Comparison of ENCODE assay signal across 31 cellular contexts in the genomic region with DNA sequence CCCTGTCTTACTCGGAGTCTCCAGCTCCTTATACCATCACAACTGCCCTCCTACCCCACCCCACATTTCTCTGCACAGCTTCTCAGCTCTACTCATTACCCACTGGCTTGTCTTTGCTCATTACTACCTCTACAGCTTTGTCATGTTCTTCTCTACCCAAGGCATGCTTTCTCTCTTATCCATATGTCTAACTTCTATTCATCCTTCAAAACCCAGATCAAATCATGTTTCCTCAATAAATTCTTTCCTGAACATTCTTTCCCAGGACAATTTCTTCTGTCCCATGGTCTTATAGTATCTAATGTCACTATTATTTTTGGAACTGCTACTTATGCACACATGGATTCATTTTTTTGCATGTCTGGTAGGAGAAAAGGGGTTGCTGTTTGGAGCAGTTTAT.
"Had no signal": no experiment of that assay in that cellular context is flagged by ENCODE, and none has a peak within 500 bp of the region (broad histone marks: within the 10 kb centered on the region; RNA-seq: fewer than 3 reads in every experiment).

No MANE protein-coding gene starts in this region.

- H3K4me3 Mint-ChIP-seq: activated CD4-positive, alpha-beta memory T cell treated with anti-CD3 and anti-CD28 coated beads for 36 hours; activated CD4-positive, alpha-beta T cell treated with anti-CD3 and anti-CD28 coated beads, Interleukin-2, amount 10 ng/mL, durations not matched to agents 24 days and 14 days; activated naive CD4-positive, alpha-beta T cell treated with anti-CD3 and anti-CD28 coated beads, Interleukin-2, amount 10 ng/mL, durations not matched to agents 7 days and 5 days; activated naive CD8-positive, alpha-beta T cell treated with anti-CD3 and anti-CD28 coated beads, Interleukin-2, amount 10 ng/mL, durations not matched to agents 7 days and 5 days; activated T-cell treated with anti-CD3 and anti-CD28 coated beads, Interleukin-2, amount 50 U/mL, for 24 hours; brain; nephron; stimulated activated naive B cell treated with anti-CD40 and anti-IgM and Interleukin-4, amounts not matched to agents 10 μg/mL and 1 μg/mL and 100 μg/mL, for 72 hours had no signal

- H3K9me3 ChIP-seq: ascending aorta, gastroesophageal sphincter, lower lobe of right lung, ovary, stomach, suprapubic skin, tibial nerve had no signal

- H3K9me3 Mint-ChIP-seq: activated CD4-positive, alpha-beta memory T cell treated with anti-CD3 and anti-CD28 coated beads for 36 hours; activated naive CD4-positive, alpha-beta T cell treated with anti-CD3 and anti-CD28 coated beads, Interleukin-2, amount 10 ng/mL, durations not matched to agents 7 days and 5 days; activated naive CD8-positive, alpha-beta T cell treated with anti-CD3 and anti-CD28 coated beads, Interleukin-2, amount 10 ng/mL, durations not matched to agents 7 days and 5 days; activated T-cell treated with anti-CD3 and anti-CD28 coated beads, Interleukin-2, amount 50 U/mL, for 24 hours; nephron; stimulated activated naive B cell treated with anti-CD40 and anti-IgM and Interleukin-4, amounts not matched to agents 10 μg/mL and 1 μg/mL and 100 μg/mL, for 72 hours had no signal

- H3K36me3 Mint-ChIP-seq: activated CD4-positive, alpha-beta memory T cell treated with anti-CD3 and anti-CD28 coated beads for 36 hours; brain; stimulated activated naive B cell treated with anti-CD40 and anti-IgM and Interleukin-4, amounts not matched to agents 10 μg/mL and 1 μg/mL and 100 μg/mL, for 72 hours had no signal

- H3K27me3 ChIP-seq: ascending aorta, cardiac muscle cell, dorsolateral prefrontal cortex, gastroesophageal sphincter, ovary, stomach, suprapubic skin, tibial nerve had no signal

- H3K36me3 ChIP-seq: ascending aorta, cardiac muscle cell, gastroesophageal sphincter, lower lobe of right lung, ovary, stomach, suprapubic skin, tibial nerve had no signal

- ATAC-seq: gastroesophageal sphincter; lower lobe of right lung; stimulated activated naive B cell treated with anti-CD40 and anti-IgM and Interleukin-4, amounts not matched to agents 10 μg/mL and 1 μg/mL and 100 μg/mL, for 72 hours had no signal

- H3K27ac ChIP-seq: cardiac muscle cell, dorsolateral prefrontal cortex, gastroesophageal sphincter, lower lobe of right lung, ovary, stomach, suprapubic skin, tibial nerve had no signal

- H3K4me3 ChIP-seq: ascending aorta, cardiac muscle cell, coronary artery, dorsolateral prefrontal cortex, gastroesophageal sphincter, lower lobe of right lung, ovary, skin epidermis, stomach, suprapubic skin, tibial nerve had no signal

- DNase-seq: activated CD4-positive, alpha-beta memory T cell treated with anti-CD3 and anti-CD28 coated beads for 36 hours; activated CD4-positive, alpha-beta T cell treated with anti-CD3 and anti-CD28 coated beads, Interleukin-2, amount 10 ng/mL, durations not matched to agents 24 days and 14 days; activated CD4-positive, CD25-positive, alpha-beta regulatory T cell treated with anti-CD3 and anti-CD28 coated beads, Interleukin-2, amount 50 U/mL, for 72 hours; activated CD8-positive, alpha-beta memory T cell treated with anti-CD3 and anti-CD28 coated beads, Interleukin-2, amount 50 U/mL, for 48 hours; activated gamma-delta T cell; activated naive CD4-positive, alpha-beta T cell treated with anti-CD3 and anti-CD28 coated beads, Interleukin-2, amount 10 ng/mL, durations not matched to agents 7 days and 5 days; activated naive CD8-positive, alpha-beta T cell treated with anti-CD3 and anti-CD28 coated beads, Interleukin-2, amount 10 ng/mL, durations not matched to agents 7 days and 5 days; activated T-cell treated with anti-CD3 and anti-CD28 coated beads, Interleukin-2, amount 50 U/mL, for 24 hours; cerebellar nuclear complex; dorsolateral prefrontal cortex; effector memory CD4-positive, alpha-beta T cell; head of caudate nucleus; hippocampal formation; lower lobe of right lung; mesendoderm; ovary; stimulated activated CD4-positive, alpha-beta T cell treated with anti-CD3 and anti-CD28 coated beads, Interleukin-1b, Interleukin-23, amount 100 ng/mL, for 48 hours; stimulated activated CD4-positive, alpha-beta T cell treated with anti-CD3 and anti-CD28 coated beads, Interleukin-4, amount 100 ng/mL, for 4 hours; stimulated activated naive B cell treated with anti-CD40 and anti-IgM and Interleukin-4, amounts not matched to agents 10 μg/mL and 1 μg/mL and 100 μg/mL, for 72 hours; stomach; T-helper 2 cell had no signal

- H3K27me3 Mint-ChIP-seq: stimulated activated naive B cell treated with anti-CD40 and anti-IgM and Interleukin-4, amounts not matched to agents 10 μg/mL and 1 μg/mL and 100 μg/mL, for 72 hours had no signal

- H3K4me1 Mint-ChIP-seq: nephron had no signal

- H3K27ac Mint-ChIP-seq: activated CD4-positive, alpha-beta memory T cell treated with anti-CD3 and anti-CD28 coated beads for 36 hours; activated CD4-positive, alpha-beta T cell treated with anti-CD3 and anti-CD28 coated beads, Interleukin-2, amount 10 ng/mL, durations not matched to agents 24 days and 14 days; activated naive CD8-positive, alpha-beta T cell treated with anti-CD3 and anti-CD28 coated beads, Interleukin-2, amount 10 ng/mL, durations not matched to agents 7 days and 5 days; activated T-cell treated with anti-CD3 and anti-CD28 coated beads, Interleukin-2, amount 50 U/mL, for 24 hours; brain; nephron; progenitor cell of endocrine pancreas; stimulated activated naive B cell treated with anti-CD40 and anti-IgM and Interleukin-4, amounts not matched to agents 10 μg/mL and 1 μg/mL and 100 μg/mL, for 72 hours had no signal
